Comparison of ENCODE assay signal across 13 cellular contexts in genomic region chr13:95033890-95034289, GRCh38.
DNase-seq lines count a peak whose midpoint lies in the region; ATAC-seq and TF ChIP-seq lines count a peak whose summit lies in the region.
"Had no signal": no experiment of that assay in that cellular context is flagged by ENCODE, and none has a peak within 500 bp of the region (broad histone marks: within the 10 kb centered on the region; RNA-seq: fewer than 3 reads in every experiment).

No MANE protein-coding gene starts in this region.

- H3K36me3 Mint-ChIP-seq in activated naive CD4-positive, alpha-beta T cell treated with anti-CD3 and anti-CD28 coated beads, Interleukin-2, amount 50 U/mL, for 24 hours, result peaks cover 14% of the 10 kb centered on the region
- H3K36me3 Mint-ChIP-seq in activated naive CD4-positive, alpha-beta T cell treated with anti-CD3 and anti-CD28 coated beads for 36 hours (ENCODE audit: low read depth), result peaks cover 27% of the 10 kb centered on the region
- H3K36me3 Mint-ChIP-seq in progenitor cell of endocrine pancreas (ENCODE audit: insufficient read depth), result no peaks in the 10 kb centered on the region
- H3K36me3 Mint-ChIP-seq: naive B cell had no signal

- peaks cover 14% of the 10 kb centered on the region for H3K4me1 Mint-ChIP-seq in activated naive CD4-positive, alpha-beta T cell treated with anti-CD3 and anti-CD28 coated beads, Interleukin-2, amount 50 U/mL, for 24 hours
- H3K4me1 Mint-ChIP-seq in activated naive CD4-positive, alpha-beta T cell treated with anti-CD3 and anti-CD28 coated beads for 36 hours (ENCODE audit: low read depth), result peaks cover 8% of the 10 kb centered on the region
- no peaks in the 10 kb centered on the region for H3K4me1 Mint-ChIP-seq in progenitor cell of endocrine pancreas (ENCODE audit: low read depth)
- H3K4me1 Mint-ChIP-seq: naive B cell had no signal

- intact Hi-C loops in activated naive CD4-positive, alpha-beta T cell treated with anti-CD3 and anti-CD28 coated beads for 36 hours (cut with micrococcal nuclease), result no loop called here
- intact Hi-C loops in lower leg skin (cut with DNase I; ENCODE audit: low total_unique reads), result no loop called here

- ATAC-seq in GM21423 (IDR thresholded peaks at IDR 0.05; ENCODE audit: unreplicated experiment) (peak; percentile 62), HG02973 (IDR thresholded peaks at IDR 0.05; ENCODE audit: unreplicated experiment) (peak; percentile 67)
- ATAC-seq: heart left ventricle had no signal

- H3K9me3 Mint-ChIP-seq in activated naive CD4-positive, alpha-beta T cell treated with anti-CD3 and anti-CD28 coated beads, Interleukin-2, amount 50 U/mL, for 24 hours, result no peaks in the 10 kb centered on the region
- H3K9me3 Mint-ChIP-seq in activated naive CD4-positive, alpha-beta T cell treated with anti-CD3 and anti-CD28 coated beads for 36 hours, result no peaks in the 10 kb centered on the region
- H3K9me3 Mint-ChIP-seq in progenitor cell of endocrine pancreas (ENCODE audit: low read depth), result no peaks in the 10 kb centered on the region
- H3K9me3 Mint-ChIP-seq: naive B cell had no signal

- H3K4me3 Mint-ChIP-seq in activated naive CD4-positive, alpha-beta T cell treated with anti-CD3 and anti-CD28 coated beads, Interleukin-2, amount 50 U/mL, for 24 hours, result no peak overlapping the region
- H3K4me3 Mint-ChIP-seq in activated naive CD4-positive, alpha-beta T cell treated with anti-CD3 and anti-CD28 coated beads for 36 hours, result no peak overlapping the region
- no peak overlapping the region for H3K4me3 Mint-ChIP-seq in progenitor cell of endocrine pancreas (ENCODE audit: low read depth)
- H3K4me3 Mint-ChIP-seq: naive B cell had no signal

- no peak for TF ChIP-seq POLR2A in lower leg skin (IDR thresholded peaks at IDR 0.05)

- CTCF ChIA-PET in activated naive CD4-positive, alpha-beta T cell treated with anti-CD3 and anti-CD28 coated beads for 36 hours (lab: Charles Lee), result no interaction called here

- no peak overlapping the region for H3K4me3 ChIP-seq in lower leg skin (ENCODE audit: low read depth, poor library complexity, severe bottlenecking)
- H3K4me3 ChIP-seq: heart left ventricle, SJSA1, thyroid gland had no signal

- 95 to 96% methylated on average over 1 of the region's 1 CpG for WGBS in lower leg skin, 2 donors

- DNase-seq in activated naive CD4-positive, alpha-beta T cell treated with anti-CD3 and anti-CD28 coated beads for 36 hours, result no peak
- DNase-seq in progenitor cell of endocrine pancreas (ENCODE audit: low spot score, unreplicated experiment) (no peak), NCI-H2227 (lab: John Stamatoyannopoulos, UW; ENCODE audit: unreplicated experiment) (no peak), HPDE6-E6E7 (ENCODE audit: extremely low spot score) (no peak), lower leg skin (ENCODE audit: low spot score in 2 of 2) (no peak)
- DNase-seq: heart left ventricle, naive B cell, NCI-H2171 treated with DMSO at 0.1 percent for 48 hours, thyroid gland had no signal

- TF ChIP-seq CTCF in progenitor cell of endocrine pancreas (IDR thresholded peaks at IDR 0.05; ENCODE audit: unreplicated experiment) (no peak), lower leg skin (IDR thresholded peaks at IDR 0.05) (no peak)

- H3K27ac Mint-ChIP-seq in activated naive CD4-positive, alpha-beta T cell treated with anti-CD3 and anti-CD28 coated beads, Interleukin-2, amount 50 U/mL, for 24 hours, result peak overlapping the region; percentile 41
- no peak overlapping the region for H3K27ac Mint-ChIP-seq in activated naive CD4-positive, alpha-beta T cell treated with anti-CD3 and anti-CD28 coated beads for 36 hours
- peak overlapping the region; percentile 49 for H3K27ac Mint-ChIP-seq in progenitor cell of endocrine pancreas
- H3K27ac Mint-ChIP-seq: naive B cell had no signal

- no peaks in the 10 kb centered on the region for H3K27me3 Mint-ChIP-seq in activated naive CD4-positive, alpha-beta T cell treated with anti-CD3 and anti-CD28 coated beads, Interleukin-2, amount 50 U/mL, for 24 hours
- H3K27me3 Mint-ChIP-seq in activated naive CD4-positive, alpha-beta T cell treated with anti-CD3 and anti-CD28 coated beads for 36 hours (ENCODE audit: low read depth), result no peaks in the 10 kb centered on the region
- H3K27me3 Mint-ChIP-seq in progenitor cell of endocrine pancreas, result no peaks in the 10 kb centered on the region
- H3K27me3 Mint-ChIP-seq: naive B cell had no signal
